17 cellular contexts compared by ENCODE assay signal in the genomic region with DNA sequence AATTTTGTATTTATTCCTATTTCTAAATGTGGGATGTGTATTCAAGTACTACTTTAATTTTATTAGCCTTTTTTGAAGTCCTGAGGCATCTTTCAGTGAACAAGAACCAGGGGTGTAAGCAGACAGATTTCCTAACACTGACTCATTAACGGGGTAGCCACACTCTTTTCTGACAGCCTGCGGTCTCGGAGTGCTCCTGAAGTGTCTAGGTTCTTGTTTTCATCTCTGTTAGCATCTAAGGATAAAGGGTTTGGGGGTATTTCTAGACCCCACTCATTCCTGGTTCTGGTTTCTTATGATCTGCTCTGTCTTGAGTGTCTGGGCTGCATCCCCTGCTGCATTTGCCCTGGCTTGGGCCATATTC.
A peak's percentile ranks its signal among the peaks of the same experiment; 100 is the strongest.
DNase-seq lines count a peak whose midpoint lies in the region; ATAC-seq and TF ChIP-seq lines count a peak whose summit lies in the region.
"Had no signal": no experiment of that assay in that cellular context is flagged by ENCODE, and none has a peak within 500 bp of the region (broad histone marks: within the 10 kb centered on the region; RNA-seq: fewer than 3 reads in every experiment).

No MANE protein-coding gene starts in this region.

- no peaks in the 10 kb centered on the region for H3K9me3 Mint-ChIP-seq in MCF 10A (ENCODE audit: unreplicated experiment)
- H3K9me3 Mint-ChIP-seq: IgD-negative memory B cell had no signal

- H3K4me3 ChIP-seq in breast epithelium: no peak overlapping the region
- no peak overlapping the region for H3K4me3 ChIP-seq in left lung
- H3K4me3 ChIP-seq in transverse colon: no peak overlapping the region
- H3K4me3 ChIP-seq: Peyer's patch, SK-N-MC had no signal

- no peak for TF ChIP-seq POLR2A in breast epithelium (IDR thresholded peaks at IDR 0.05)
- TF ChIP-seq POLR2A in transverse colon (IDR thresholded peaks at IDR 0.05): no peak

- peak; percentile 17 for DNase-seq in MCF 10A (ENCODE audit: unreplicated experiment)
- DNase-seq in breast epithelium (ENCODE audit: low spot score in 2 of 2): no peak
- DNase-seq in astrocyte of the hippocampus (ENCODE audit: low read depth, low spot score): peak; percentile 50
- DNase-seq in left lung: no peak
- no peak for DNase-seq in transverse colon
- no peak for DNase-seq in SK-N-DZ (ENCODE audit: low spot score)
- DNase-seq in AG08396 (ENCODE audit: low spot score): no peak
- DNase-seq in epidermal melanocyte (ENCODE audit: insufficient read length, low spot score): no peak
- DNase-seq: C1 segment of cervical spinal cord, DND-41, H7, MV-4-11, NCI-H524, Peyer's patch had no signal

- no TSS peak for BruUV-seq in MCF 10A (replicated peaks; lab: Mats Ljungman, UMichigan)

- H3K27ac ChIP-seq in breast epithelium (no peak overlapping the region), left lung (no peak overlapping the region), transverse colon (peak overlapping the region; percentile 50 to 71 (median 64))
- H3K27ac ChIP-seq: SK-N-MC had no signal

- no peaks in the 10 kb centered on the region for H3K36me3 Mint-ChIP-seq in MCF 10A (ENCODE audit: insufficient read depth, unreplicated experiment)
- H3K36me3 Mint-ChIP-seq: IgD-negative memory B cell had no signal

- no peak overlapping the region for H3K27ac Mint-ChIP-seq in MCF 10A (ENCODE audit: low read depth, unreplicated experiment)
- H3K27ac Mint-ChIP-seq: IgD-negative memory B cell had no signal

- peaks cover 20% of the 10 kb centered on the region for H3K27me3 Mint-ChIP-seq in MCF 10A (ENCODE audit: insufficient read depth, unreplicated experiment)

- POLR2A ChIA-PET in MCF 10A (lab: Yijun Ruan, JAX): no interaction called here

- TF ChIP-seq CTCF in MCF 10A (IDR thresholded peaks at IDR 0.05; ENCODE audit: unreplicated experiment): no peak
- no peak for TF ChIP-seq CTCF in breast epithelium (IDR thresholded peaks at IDR 0.05)
- TF ChIP-seq CTCF in left lung (IDR thresholded peaks at IDR 0.05): no peak
- no peak for TF ChIP-seq CTCF in transverse colon (IDR thresholded peaks at IDR 0.05)

- peak; percentile 24 for ATAC-seq in left lung
- ATAC-seq: Right ventricle myocardium inferior had no signal

- in situ Hi-C loops in transverse colon (cut with MboI; ENCODE audit: low pct_ligation_motif_present in 1 of 4, low pct_unique_long_range_greater_than_20kb in 1 of 4, low sequenced_read_pairs in 3 of 4): loop anchor here (10.0 to 25.0 kb wide), 4 partner anchors 475 to 1100 kb away; partner anchors contain the start of gene JCHAIN (in 2 of the 4)

- H3K4me1 ChIP-seq in breast epithelium (no peaks in the 10 kb centered on the region), left lung (no peaks in the 10 kb centered on the region), transverse colon (peaks cover 0 to 35% (median 17%) of the 10 kb centered on the region in 4 donors)

- CTCF ChIA-PET in MCF 10A (lab: Yijun Ruan, JAX): interaction anchor here (0.5 to 4.7 kb wide), 18 partner anchors 18 to 1111 kb away, joined by 3 to 46 read pairs (median 4); no protein-coding TSS in a partner anchor

- intact Hi-C loops in MCF 10A (cut with micrococcal nuclease) (loop anchor here (2.0 to 10.0 kb wide), 4 partner anchors 157 to 1059 kb away; no protein-coding TSS in a partner anchor), breast epithelium (cut with DNase I; ENCODE audit: low total_unique reads) (no loop called here), left lung (cut with DNase I) (no loop called here), transverse colon (cut with DNase I; ENCODE audit: low total_unique reads) (no loop called here)

- H3K9me3 ChIP-seq in breast epithelium (no peaks in the 10 kb centered on the region), left lung (no peaks in the 10 kb centered on the region), transverse colon (no peaks in the 10 kb centered on the region)
- H3K9me3 ChIP-seq: Peyer's patch had no signal

- WGBS in transverse colon (ENCODE audit: low coverage in 1 of 2), 2 donors: 76 to 90% methylated on average over 3 of the region's 3 CpGs

- no peak for TF ChIP-seq EP300 in transverse colon (IDR thresholded peaks at IDR 0.05; ENCODE audit: low read depth)

- H3K4me1 Mint-ChIP-seq in MCF 10A (ENCODE audit: insufficient read depth, unreplicated experiment): no peaks in the 10 kb centered on the region
- H3K4me1 Mint-ChIP-seq: IgD-negative memory B cell had no signal

- H3K36me3 ChIP-seq in breast epithelium (no peaks in the 10 kb centered on the region), left lung (no peaks in the 10 kb centered on the region), transverse colon (no peaks in the 10 kb centered on the region)
- H3K36me3 ChIP-seq: Peyer's patch had no signal

- no peak overlapping the region for H3K4me3 Mint-ChIP-seq in MCF 10A (ENCODE audit: unreplicated experiment)
- H3K4me3 Mint-ChIP-seq: IgD-negative memory B cell had no signal

- H3K27me3 ChIP-seq in breast epithelium: no peaks in the 10 kb centered on the region
- H3K27me3 ChIP-seq in left lung: no peaks in the 10 kb centered on the region
- H3K27me3 ChIP-seq in transverse colon: no peaks in the 10 kb centered on the region
- H3K27me3 ChIP-seq: Peyer's patch had no signal

Comparison
In these comparisons a context has a peak if more than half of its experiments do, and no peak if none do; other contexts are left out.
1. DNase-seq: peak in MCF 10A (single experiment) and astrocyte of the hippocampus (single experiment); none in breast epithelium (0 of 2), left lung (0 of 2), transverse colon (single experiment), SK-N-DZ (single experiment), AG08396 (single experiment) and epidermal melanocyte (single experiment).
2. H3K27ac ChIP-seq: peak in transverse colon (4 of 4); none in breast epithelium (0 of 2) and left lung (0 of 2).